Comparison of ENCODE assay signal across 8 cellular contexts in the genomic region with DNA sequence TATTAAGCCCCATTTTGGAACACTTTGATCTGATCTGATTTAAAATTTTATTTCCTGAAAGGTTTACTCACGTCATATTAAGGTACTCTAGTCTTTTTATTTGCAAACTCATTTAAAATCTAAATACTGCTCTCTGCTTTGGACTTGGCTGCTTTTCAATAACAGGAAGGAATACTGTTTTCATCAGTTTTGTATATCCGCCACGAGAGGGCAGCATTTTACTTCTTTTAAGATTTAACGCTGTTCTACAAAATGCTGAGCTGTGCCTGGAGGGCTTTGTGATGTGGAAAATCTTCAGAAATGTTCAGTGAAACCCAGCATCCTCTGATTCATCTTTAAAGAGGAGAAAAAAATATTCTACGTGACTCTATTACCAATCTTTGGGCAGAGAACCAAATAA. TPM values are rescaled to one million over a fixed set of nuclear protein-coding genes. Genes with fewer than 3 reads are reported as not detected.
DNase-seq lines count a peak whose midpoint lies in the region; ATAC-seq, FAIRE-seq and TF ChIP-seq lines count a peak whose summit lies in the region.

No MANE protein-coding gene starts in this region.

- FAIRE-seq in pancreas (lab: Jason Lieb, UNC): peak; percentile 76

- no peak overlapping the region for H3K4me3 ChIP-seq in fibroblast of pulmonary artery (replicated peaks; ENCODE audit: low read depth, low read length)
- no peak overlapping the region for H3K4me3 ChIP-seq in pancreas

- no peak overlapping the region for H3K27ac ChIP-seq in pancreas

- no peak overlapping the region for H3K27ac Mint-ChIP-seq in activated CD4-positive, alpha-beta memory T cell treated with anti-CD3 and anti-CD28 coated beads, Interleukin-2, amount 10 ng/mL, durations not matched to agents 7 days and 5 days

- 0% methylated on average over 5 of the region's 5 CpGs for WGBS in pancreas, 2 donors

- no peaks in the 10 kb centered on the region for H3K36me3 ChIP-seq in pancreas

- DNase-seq in D341Med (ENCODE audit: low spot score): peak; percentile 26
- DNase-seq in NCI-H226: peak; percentile 77
- peak; percentile 37 for DNase-seq in activated CD4-positive, alpha-beta memory T cell treated with anti-CD3 and anti-CD28 coated beads, Interleukin-2, amount 10 ng/mL, durations not matched to agents 7 days and 5 days
- DNase-seq in fibroblast of pulmonary artery (ENCODE audit: low read depth): peak; percentile 85
- peak in 3 of 6 donors; percentile 41 to 62 (median 51) for DNase-seq in pancreas

- POLR2A ChIA-PET in activated CD4-positive, alpha-beta memory T cell treated with anti-CD3 and anti-CD28 coated beads, Interleukin-2, amount 10 ng/mL, durations not matched to agents 7 days and 5 days (lab: Charles Lee): no interaction called here

- intact Hi-C loops in pancreas (cut with DNase I): no loop called here

- H3K9me3 Mint-ChIP-seq in activated CD4-positive, alpha-beta memory T cell treated with anti-CD3 and anti-CD28 coated beads, Interleukin-2, amount 10 ng/mL, durations not matched to agents 7 days and 5 days: no peaks in the 10 kb centered on the region

- TF ChIP-seq CTCF in fibroblast of pulmonary artery (IDR thresholded peaks at IDR 0.05; ENCODE audit: low read length, missing control alignments): peak; percentile 49
- TF ChIP-seq CTCF in pancreas (IDR thresholded peaks at IDR 0.05): peak; percentile 55 to 61 (median 58)

- no peak overlapping the region for H3K4me3 Mint-ChIP-seq in activated CD4-positive, alpha-beta memory T cell treated with anti-CD3 and anti-CD28 coated beads, Interleukin-2, amount 10 ng/mL, durations not matched to agents 7 days and 5 days

- no peaks in the 10 kb centered on the region for H3K36me3 Mint-ChIP-seq in activated CD4-positive, alpha-beta memory T cell treated with anti-CD3 and anti-CD28 coated beads, Interleukin-2, amount 10 ng/mL, durations not matched to agents 7 days and 5 days (ENCODE audit: low read depth)

- no peaks in the 10 kb centered on the region for H3K27me3 Mint-ChIP-seq in activated CD4-positive, alpha-beta memory T cell treated with anti-CD3 and anti-CD28 coated beads, Interleukin-2, amount 10 ng/mL, durations not matched to agents 7 days and 5 days

- no peaks in the 10 kb centered on the region for H3K27me3 ChIP-seq in pancreas

- ATAC-seq in GM19035 (IDR thresholded peaks at IDR 0.05; ENCODE audit: unreplicated experiment) (peak; percentile 66), HG03196 (IDR thresholded peaks at IDR 0.05; ENCODE audit: unreplicated experiment) (peak; percentile 42), pancreas (peak; percentile 81 to 92 (median 88)), HG02840 (IDR thresholded peaks at IDR 0.05; ENCODE audit: low FRiP score, unreplicated experiment) (no peak)

- CTCF ChIA-PET in activated CD4-positive, alpha-beta memory T cell treated with anti-CD3 and anti-CD28 coated beads, Interleukin-2, amount 10 ng/mL, durations not matched to agents 7 days and 5 days (lab: Charles Lee): interaction anchor here (0.7 to 2.0 kb wide), 8 partner anchors 10 to 881 kb away, joined by 3 to 18 read pairs (median 4); a partner anchor contains a TSS

- peaks cover 0 to 2% (median 0%) of the 10 kb centered on the region in 3 donors for H3K4me1 ChIP-seq in pancreas

- H3K9me3 ChIP-seq in pancreas: no peaks in the 10 kb centered on the region

- H3K4me1 Mint-ChIP-seq in activated CD4-positive, alpha-beta memory T cell treated with anti-CD3 and anti-CD28 coated beads, Interleukin-2, amount 10 ng/mL, durations not matched to agents 7 days and 5 days: peaks cover 27% of the 10 kb centered on the region

RNA-seq across cellular contexts. Expression of a gene that starts 37.5 kb away (rescaled TPM):
- not detected for total RNA-seq in activated CD4-positive, alpha-beta memory T cell treated with anti-CD3 and anti-CD28 coated beads, Interleukin-2, amount 10 ng/mL, durations not matched to agents 7 days and 5 days
- 1 to 10 TPM in 4 of 6 donors, under 1 TPM in 2; 0.55 to 5.7 (median 2.0) TPM for total RNA-seq in pancreas
- 1 to 10 TPM; 2.5 to 3.9 TPM for polyA plus RNA-seq in pancreas
